Comparison of ENCODE assay signal across 17 cellular contexts in genomic region chr2:69733338-69734039, GRCh38.
"Had no signal": no experiment of that assay in that cellular context is flagged by ENCODE, and none has a peak within 500 bp of the region (broad histone marks: within the 10 kb centered on the region; RNA-seq: fewer than 3 reads in every experiment).

No MANE protein-coding gene starts in this region.

- ATAC-seq: activated CD8-positive, alpha-beta T cell treated with anti-CD3 and anti-CD28 coated beads for 36 hours; esophagus mucosa; foreskin keratinocyte had no signal

- H3K9ac ChIP-seq: neural progenitor cell had no signal

- FAIRE-seq: endometrium, islet of Langerhans, pancreas had no signal

- H3K4me2 ChIP-seq: neural progenitor cell, smooth muscle cell had no signal

- DNase-seq: activated CD8-positive, alpha-beta memory T cell treated with anti-CD3 and anti-CD28 coated beads, Interleukin-2, amount 50 U/mL, for 4 hours; activated CD8-positive, alpha-beta T cell treated with anti-CD3 and anti-CD28 coated beads for 36 hours; activated naive CD8-positive, alpha-beta T cell treated with anti-CD3 and anti-CD28 coated beads, Interleukin-2, amount 10 ng/mL, durations not matched to agents 7 days and 5 days; aorta; foreskin keratinocyte; head of caudate nucleus; left ventricle myocardium inferior; pancreas; retina; thyroid gland had no signal

- H3K27me3 ChIP-seq: foreskin keratinocyte, neural progenitor cell, pancreas, thyroid gland, uterus had no signal

- H3K9me3 Mint-ChIP-seq: activated CD8-positive, alpha-beta T cell treated with anti-CD3 and anti-CD28 coated beads for 36 hours; activated naive CD8-positive, alpha-beta T cell treated with anti-CD3 and anti-CD28 coated beads, Interleukin-2, amount 10 ng/mL, durations not matched to agents 7 days and 5 days; neural progenitor cell; T-helper 2 cell treated with Interferon-gamma antibody and Interleukin-4, amounts not matched to agents 5 μg/mL and 100 μg/mL, for 36 hours had no signal

- H3K4me3 ChIP-seq: left ventricle myocardium inferior, neural progenitor cell, pancreas, smooth muscle cell, thyroid gland, uterus had no signal

- H2AFZ ChIP-seq: neural progenitor cell had no signal

- H3K36me3 ChIP-seq: left ventricle myocardium inferior, neural progenitor cell, pancreas, thyroid gland, uterus had no signal

- H3K27me3 Mint-ChIP-seq: activated CD8-positive, alpha-beta T cell treated with anti-CD3 and anti-CD28 coated beads for 36 hours had no signal

- H3K36me3 Mint-ChIP-seq: activated naive CD8-positive, alpha-beta T cell treated with anti-CD3 and anti-CD28 coated beads, Interleukin-2, amount 10 ng/mL, durations not matched to agents 7 days and 5 days; neural progenitor cell had no signal

- H3K27ac ChIP-seq: foreskin keratinocyte, left ventricle myocardium inferior, neural progenitor cell, thyroid gland, uterus had no signal

- H3K9me3 ChIP-seq: left ventricle myocardium inferior, pancreas, thyroid gland, uterus had no signal

- H3K4me1 Mint-ChIP-seq: activated naive CD8-positive, alpha-beta T cell treated with anti-CD3 and anti-CD28 coated beads, Interleukin-2, amount 10 ng/mL, durations not matched to agents 7 days and 5 days; neural progenitor cell had no signal

- H3K27ac Mint-ChIP-seq: activated CD8-positive, alpha-beta T cell treated with anti-CD3 and anti-CD28 coated beads for 36 hours; activated naive CD8-positive, alpha-beta T cell treated with anti-CD3 and anti-CD28 coated beads, Interleukin-2, amount 10 ng/mL, durations not matched to agents 7 days and 5 days; neural progenitor cell; T-helper 2 cell treated with Interferon-gamma antibody and Interleukin-4, amounts not matched to agents 5 μg/mL and 100 μg/mL, for 36 hours had no signal

- H3K4me1 ChIP-seq: foreskin keratinocyte, neural progenitor cell, uterus had no signal

- H3K4me3 Mint-ChIP-seq: activated CD8-positive, alpha-beta T cell treated with anti-CD3 and anti-CD28 coated beads for 36 hours; activated naive CD8-positive, alpha-beta T cell treated with anti-CD3 and anti-CD28 coated beads, Interleukin-2, amount 10 ng/mL, durations not matched to agents 7 days and 5 days; neural progenitor cell; T-helper 2 cell treated with Interferon-gamma antibody and Interleukin-4, amounts not matched to agents 5 μg/mL and 100 μg/mL, for 36 hours had no signal
